Comparison of ENCODE assay signal across 2 cellular contexts in the genomic region with DNA sequence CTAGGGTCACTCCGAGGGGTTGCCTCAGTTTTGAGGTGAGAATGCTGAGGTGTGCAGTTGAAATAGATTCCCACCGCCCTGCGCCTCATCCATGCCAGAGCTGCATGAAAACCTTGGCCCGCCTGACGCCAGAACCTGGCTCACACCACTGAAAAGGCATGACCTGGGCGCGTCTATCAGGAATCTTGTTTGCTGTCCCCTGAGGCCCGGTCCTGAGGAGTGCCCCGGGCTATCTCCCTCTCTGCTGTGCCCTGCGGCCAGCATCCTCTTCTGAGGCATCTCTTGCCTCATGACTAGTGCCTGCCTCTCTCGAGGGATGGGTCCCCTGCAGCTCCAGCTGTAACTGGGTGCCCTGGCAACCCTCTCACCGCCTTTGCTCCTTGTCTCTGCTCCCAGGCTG.
TF ChIP-seq lines count a peak whose summit lies in the region.

No MANE protein-coding gene starts in this region.

TF ChIP-seq in GM23338, 12 proteins besides CTCF, POLR2A, EP300 and RAD21 (continued from another document):
- TF ChIP-seq, protein P1, sequence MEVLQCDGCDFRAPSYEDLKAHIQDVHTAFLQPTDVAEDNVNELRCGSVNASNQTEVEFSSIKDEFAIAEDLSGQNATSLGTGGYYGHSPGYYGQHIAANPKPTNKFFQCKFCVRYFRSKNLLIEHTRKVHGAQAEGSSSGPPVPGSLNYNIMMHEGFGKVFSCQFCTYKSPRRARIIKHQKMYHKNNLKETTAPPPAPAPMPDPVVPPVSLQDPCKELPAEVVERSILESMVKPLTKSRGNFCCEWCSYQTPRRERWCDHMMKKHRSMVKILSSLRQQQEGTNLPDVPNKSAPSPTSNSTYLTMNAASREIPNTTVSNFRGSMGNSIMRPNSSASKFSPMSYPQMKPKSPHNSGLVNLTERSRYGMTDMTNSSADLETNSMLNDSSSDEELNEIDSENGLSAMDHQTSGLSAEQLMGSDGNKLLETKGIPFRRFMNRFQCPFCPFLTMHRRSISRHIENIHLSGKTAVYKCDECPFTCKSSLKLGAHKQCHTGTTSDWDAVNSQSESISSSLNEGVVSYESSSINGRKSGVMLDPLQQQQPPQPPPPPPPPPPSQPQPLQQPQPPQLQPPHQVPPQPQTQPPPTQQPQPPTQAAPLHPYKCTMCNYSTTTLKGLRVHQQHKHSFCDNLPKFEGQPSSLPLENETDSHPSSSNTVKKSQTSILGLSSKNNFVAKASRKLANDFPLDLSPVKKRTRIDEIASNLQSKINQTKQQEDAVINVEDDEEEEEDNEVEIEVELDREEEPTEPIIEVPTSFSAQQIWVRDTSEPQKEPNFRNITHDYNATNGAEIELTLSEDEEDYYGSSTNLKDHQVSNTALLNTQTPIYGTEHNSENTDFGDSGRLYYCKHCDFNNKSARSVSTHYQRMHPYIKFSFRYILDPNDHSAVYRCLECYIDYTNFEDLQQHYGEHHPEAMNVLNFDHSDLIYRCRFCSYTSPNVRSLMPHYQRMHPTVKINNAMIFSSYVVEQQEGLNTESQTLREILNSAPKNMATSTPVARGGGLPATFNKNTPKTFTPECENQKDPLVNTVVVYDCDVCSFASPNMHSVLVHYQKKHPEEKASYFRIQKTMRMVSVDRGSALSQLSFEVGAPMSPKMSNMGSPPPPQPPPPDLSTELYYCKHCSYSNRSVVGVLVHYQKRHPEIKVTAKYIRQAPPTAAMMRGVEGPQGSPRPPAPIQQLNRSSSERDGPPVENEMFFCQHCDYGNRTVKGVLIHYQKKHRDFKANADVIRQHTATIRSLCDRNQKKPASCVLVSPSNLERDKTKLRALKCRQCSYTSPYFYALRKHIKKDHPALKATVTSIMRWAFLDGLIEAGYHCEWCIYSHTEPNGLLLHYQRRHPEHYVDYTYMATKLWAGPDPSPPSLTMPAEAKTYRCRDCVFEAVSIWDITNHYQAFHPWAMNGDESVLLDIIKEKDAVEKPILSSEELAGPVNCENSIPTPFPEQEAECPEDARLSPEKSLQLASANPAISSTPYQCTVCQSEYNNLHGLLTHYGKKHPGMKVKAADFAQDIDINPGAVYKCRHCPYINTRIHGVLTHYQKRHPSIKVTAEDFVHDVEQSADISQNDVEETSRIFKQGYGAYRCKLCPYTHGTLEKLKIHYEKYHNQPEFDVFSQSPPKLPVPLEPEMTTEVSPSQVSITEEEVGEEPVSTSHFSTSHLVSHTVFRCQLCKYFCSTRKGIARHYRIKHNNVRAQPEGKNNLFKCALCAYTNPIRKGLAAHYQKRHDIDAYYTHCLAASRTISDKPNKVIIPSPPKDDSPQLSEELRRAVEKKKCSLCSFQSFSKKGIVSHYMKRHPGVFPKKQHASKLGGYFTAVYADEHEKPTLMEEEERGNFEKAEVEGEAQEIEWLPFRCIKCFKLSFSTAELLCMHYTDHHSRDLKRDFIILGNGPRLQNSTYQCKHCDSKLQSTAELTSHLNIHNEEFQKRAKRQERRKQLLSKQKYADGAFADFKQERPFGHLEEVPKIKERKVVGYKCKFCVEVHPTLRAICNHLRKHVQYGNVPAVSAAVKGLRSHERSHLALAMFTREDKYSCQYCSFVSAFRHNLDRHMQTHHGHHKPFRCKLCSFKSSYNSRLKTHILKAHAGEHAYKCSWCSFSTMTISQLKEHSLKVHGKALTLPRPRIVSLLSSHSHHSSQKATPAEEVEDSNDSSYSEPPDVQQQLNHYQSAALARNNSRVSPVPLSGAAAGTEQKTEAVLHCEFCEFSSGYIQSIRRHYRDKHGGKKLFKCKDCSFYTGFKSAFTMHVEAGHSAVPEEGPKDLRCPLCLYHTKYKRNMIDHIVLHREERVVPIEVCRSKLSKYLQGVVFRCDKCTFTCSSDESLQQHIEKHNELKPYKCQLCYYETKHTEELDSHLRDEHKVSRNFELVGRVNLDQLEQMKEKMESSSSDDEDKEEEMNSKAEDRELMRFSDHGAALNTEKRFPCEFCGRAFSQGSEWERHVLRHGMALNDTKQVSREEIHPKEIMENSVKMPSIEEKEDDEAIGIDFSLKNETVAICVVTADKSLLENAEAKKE (CRISPR knock-in tag; IDR thresholded peaks at IDR 0.05), result no peak

TF ChIP-seq in WTC11, 78 proteins besides CTCF, POLR2A, EP300 and RAD21 (continued from another document):
- TF ChIP-seq, protein P2, sequence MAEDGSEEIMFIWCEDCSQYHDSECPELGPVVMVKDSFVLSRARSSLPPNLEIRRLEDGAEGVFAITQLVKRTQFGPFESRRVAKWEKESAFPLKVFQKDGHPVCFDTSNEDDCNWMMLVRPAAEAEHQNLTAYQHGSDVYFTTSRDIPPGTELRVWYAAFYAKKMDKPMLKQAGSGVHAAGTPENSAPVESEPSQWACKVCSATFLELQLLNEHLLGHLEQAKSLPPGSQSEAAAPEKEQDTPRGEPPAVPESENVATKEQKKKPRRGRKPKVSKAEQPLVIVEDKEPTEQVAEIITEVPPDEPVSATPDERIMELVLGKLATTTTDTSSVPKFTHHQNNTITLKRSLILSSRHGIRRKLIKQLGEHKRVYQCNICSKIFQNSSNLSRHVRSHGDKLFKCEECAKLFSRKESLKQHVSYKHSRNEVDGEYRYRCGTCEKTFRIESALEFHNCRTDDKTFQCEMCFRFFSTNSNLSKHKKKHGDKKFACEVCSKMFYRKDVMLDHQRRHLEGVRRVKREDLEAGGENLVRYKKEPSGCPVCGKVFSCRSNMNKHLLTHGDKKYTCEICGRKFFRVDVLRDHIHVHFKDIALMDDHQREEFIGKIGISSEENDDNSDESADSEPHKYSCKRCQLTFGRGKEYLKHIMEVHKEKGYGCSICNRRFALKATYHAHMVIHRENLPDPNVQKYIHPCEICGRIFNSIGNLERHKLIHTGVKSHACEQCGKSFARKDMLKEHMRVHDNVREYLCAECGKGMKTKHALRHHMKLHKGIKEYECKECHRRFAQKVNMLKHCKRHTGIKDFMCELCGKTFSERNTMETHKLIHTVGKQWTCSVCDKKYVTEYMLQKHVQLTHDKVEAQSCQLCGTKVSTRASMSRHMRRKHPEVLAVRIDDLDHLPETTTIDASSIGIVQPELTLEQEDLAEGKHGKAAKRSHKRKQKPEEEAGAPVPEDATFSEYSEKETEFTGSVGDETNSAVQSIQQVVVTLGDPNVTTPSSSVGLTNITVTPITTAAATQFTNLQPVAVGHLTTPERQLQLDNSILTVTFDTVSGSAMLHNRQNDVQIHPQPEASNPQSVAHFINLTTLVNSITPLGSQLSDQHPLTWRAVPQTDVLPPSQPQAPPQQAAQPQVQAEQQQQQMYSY (CRISPR knock-in tag; IDR thresholded peaks at IDR 0.05), result no peak
- TF ChIP-seq CREB1 (CRISPR knock-in tag; IDR thresholded peaks at IDR 0.05) (no peak), ZBTB43 (CRISPR knock-in tag; IDR thresholded peaks at IDR 0.05) (no peak), OVOL2 (CRISPR knock-in tag; IDR thresholded peaks at IDR 0.05; ENCODE audit: borderline replicate concordance) (no peak), MYBL2 (CRISPR knock-in tag; IDR thresholded peaks at IDR 0.05) (no peak), ZBTB21 (CRISPR knock-in tag; IDR thresholded peaks at IDR 0.05; ENCODE audit: borderline replicate concordance) (no peak)
- TF ChIP-seq, protein P3, sequence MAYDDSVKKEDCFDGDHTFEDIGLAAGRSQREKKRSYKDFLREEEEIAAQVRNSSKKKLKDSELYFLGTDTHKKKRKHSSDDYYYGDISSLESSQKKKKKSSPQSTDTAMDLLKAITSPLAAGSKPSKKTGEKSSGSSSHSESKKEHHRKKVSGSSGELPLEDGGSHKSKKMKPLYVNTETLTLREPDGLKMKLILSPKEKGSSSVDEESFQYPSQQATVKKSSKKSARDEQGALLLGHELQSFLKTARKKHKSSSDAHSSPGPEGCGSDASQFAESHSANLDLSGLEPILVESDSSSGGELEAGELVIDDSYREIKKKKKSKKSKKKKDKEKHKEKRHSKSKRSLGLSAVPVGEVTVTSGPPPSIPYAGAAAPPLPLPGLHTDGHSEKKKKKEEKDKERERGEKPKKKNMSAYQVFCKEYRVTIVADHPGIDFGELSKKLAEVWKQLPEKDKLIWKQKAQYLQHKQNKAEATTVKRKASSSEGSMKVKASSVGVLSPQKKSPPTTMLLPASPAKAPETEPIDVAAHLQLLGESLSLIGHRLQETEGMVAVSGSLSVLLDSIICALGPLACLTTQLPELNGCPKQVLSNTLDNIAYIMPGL (CRISPR knock-in tag; IDR thresholded peaks at IDR 0.05), result no peak
- TF ChIP-seq, protein P4, sequence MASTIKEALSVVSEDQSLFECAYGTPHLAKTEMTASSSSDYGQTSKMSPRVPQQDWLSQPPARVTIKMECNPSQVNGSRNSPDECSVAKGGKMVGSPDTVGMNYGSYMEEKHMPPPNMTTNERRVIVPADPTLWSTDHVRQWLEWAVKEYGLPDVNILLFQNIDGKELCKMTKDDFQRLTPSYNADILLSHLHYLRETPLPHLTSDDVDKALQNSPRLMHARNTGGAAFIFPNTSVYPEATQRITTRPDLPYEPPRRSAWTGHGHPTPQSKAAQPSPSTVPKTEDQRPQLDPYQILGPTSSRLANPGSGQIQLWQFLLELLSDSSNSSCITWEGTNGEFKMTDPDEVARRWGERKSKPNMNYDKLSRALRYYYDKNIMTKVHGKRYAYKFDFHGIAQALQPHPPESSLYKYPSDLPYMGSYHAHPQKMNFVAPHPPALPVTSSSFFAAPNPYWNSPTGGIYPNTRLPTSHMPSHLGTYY (CRISPR knock-in tag; IDR thresholded peaks at IDR 0.05), result no peak
- TF ChIP-seq, protein P5, sequence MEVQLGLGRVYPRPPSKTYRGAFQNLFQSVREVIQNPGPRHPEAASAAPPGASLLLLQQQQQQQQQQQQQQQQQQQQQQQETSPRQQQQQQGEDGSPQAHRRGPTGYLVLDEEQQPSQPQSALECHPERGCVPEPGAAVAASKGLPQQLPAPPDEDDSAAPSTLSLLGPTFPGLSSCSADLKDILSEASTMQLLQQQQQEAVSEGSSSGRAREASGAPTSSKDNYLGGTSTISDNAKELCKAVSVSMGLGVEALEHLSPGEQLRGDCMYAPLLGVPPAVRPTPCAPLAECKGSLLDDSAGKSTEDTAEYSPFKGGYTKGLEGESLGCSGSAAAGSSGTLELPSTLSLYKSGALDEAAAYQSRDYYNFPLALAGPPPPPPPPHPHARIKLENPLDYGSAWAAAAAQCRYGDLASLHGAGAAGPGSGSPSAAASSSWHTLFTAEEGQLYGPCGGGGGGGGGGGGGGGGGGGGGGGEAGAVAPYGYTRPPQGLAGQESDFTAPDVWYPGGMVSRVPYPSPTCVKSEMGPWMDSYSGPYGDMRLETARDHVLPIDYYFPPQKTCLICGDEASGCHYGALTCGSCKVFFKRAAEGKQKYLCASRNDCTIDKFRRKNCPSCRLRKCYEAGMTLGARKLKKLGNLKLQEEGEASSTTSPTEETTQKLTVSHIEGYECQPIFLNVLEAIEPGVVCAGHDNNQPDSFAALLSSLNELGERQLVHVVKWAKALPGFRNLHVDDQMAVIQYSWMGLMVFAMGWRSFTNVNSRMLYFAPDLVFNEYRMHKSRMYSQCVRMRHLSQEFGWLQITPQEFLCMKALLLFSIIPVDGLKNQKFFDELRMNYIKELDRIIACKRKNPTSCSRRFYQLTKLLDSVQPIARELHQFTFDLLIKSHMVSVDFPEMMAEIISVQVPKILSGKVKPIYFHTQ (CRISPR knock-in tag; IDR thresholded peaks at IDR 0.05), result no peak
- TF ChIP-seq, protein P6, sequence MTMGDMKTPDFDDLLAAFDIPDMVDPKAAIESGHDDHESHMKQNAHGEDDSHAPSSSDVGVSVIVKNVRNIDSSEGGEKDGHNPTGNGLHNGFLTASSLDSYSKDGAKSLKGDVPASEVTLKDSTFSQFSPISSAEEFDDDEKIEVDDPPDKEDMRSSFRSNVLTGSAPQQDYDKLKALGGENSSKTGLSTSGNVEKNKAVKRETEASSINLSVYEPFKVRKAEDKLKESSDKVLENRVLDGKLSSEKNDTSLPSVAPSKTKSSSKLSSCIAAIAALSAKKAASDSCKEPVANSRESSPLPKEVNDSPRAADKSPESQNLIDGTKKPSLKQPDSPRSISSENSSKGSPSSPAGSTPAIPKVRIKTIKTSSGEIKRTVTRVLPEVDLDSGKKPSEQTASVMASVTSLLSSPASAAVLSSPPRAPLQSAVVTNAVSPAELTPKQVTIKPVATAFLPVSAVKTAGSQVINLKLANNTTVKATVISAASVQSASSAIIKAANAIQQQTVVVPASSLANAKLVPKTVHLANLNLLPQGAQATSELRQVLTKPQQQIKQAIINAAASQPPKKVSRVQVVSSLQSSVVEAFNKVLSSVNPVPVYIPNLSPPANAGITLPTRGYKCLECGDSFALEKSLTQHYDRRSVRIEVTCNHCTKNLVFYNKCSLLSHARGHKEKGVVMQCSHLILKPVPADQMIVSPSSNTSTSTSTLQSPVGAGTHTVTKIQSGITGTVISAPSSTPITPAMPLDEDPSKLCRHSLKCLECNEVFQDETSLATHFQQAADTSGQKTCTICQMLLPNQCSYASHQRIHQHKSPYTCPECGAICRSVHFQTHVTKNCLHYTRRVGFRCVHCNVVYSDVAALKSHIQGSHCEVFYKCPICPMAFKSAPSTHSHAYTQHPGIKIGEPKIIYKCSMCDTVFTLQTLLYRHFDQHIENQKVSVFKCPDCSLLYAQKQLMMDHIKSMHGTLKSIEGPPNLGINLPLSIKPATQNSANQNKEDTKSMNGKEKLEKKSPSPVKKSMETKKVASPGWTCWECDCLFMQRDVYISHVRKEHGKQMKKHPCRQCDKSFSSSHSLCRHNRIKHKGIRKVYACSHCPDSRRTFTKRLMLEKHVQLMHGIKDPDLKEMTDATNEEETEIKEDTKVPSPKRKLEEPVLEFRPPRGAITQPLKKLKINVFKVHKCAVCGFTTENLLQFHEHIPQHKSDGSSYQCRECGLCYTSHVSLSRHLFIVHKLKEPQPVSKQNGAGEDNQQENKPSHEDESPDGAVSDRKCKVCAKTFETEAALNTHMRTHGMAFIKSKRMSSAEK (CRISPR knock-in tag; IDR thresholded peaks at IDR 0.05; ENCODE audit: borderline replicate concordance), result no peak
